Comparison of ENCODE assay signal across 8 cellular contexts in the genomic region with DNA sequence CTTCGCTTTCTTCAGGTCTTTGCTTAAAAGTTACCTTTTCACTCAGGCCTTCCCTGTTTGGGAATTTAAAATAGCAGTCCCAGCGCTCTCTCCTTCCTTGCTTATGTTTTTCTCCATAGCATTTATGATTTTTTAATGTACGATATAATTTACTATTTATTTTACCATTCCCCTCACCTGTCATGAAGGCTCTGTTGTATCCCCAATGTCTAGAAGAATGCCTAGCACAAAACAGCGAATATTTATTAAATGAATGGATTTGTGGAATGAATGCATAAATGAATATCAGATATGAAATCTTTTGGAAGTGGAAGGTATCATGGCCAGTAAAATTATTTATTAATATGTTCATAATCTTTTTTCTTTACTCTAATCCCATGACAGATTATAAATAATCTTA. TPM values are rescaled to one million over a fixed set of nuclear protein-coding genes. Genes with fewer than 3 reads are reported as not detected.
DNase-seq lines count a peak whose midpoint lies in the region; ATAC-seq and TF ChIP-seq lines count a peak whose summit lies in the region.

No MANE protein-coding gene starts in this region.

- WGBS in psoas muscle, 3 donors = 66 to 71% (median 67%) methylated on average over 4 of the region's 4 CpGs

- no peaks in the 10 kb centered on the region for H3K9me3 Mint-ChIP-seq in Calu3 (ENCODE audit: low read depth, unreplicated experiment)

- H3K79me2 ChIP-seq in fibroblast of lung (ENCODE audit: control insufficient read depth, insufficient read depth, low read length) = peaks cover 22% of the 10 kb centered on the region

- H3K36me3 ChIP-seq in Panc1 (ENCODE audit: control insufficient read depth, insufficient read depth, low read length) (peaks cover 2% of the 10 kb centered on the region; the same call in 1 of the 2 replicates), fibroblast of lung (ENCODE audit: control insufficient read depth, insufficient read depth, low read length) (no peaks in the 10 kb centered on the region), psoas muscle (ENCODE audit: insufficient read depth in 1 of 2, low read depth in 1 of 2) (no peaks in the 10 kb centered on the region)

- peak overlapping the region; percentile 15 for H3K4me2 ChIP-seq in fibroblast of lung (ENCODE audit: extremely low read depth, insufficient read depth, low read length)

- BruUV-seq in Calu3 (replicated peaks; lab: Mats Ljungman, UMichigan) (no TSS peak), Panc1 (replicated peaks; lab: Mats Ljungman, UMichigan) (no TSS peak)

- no peaks in the 10 kb centered on the region for H4K20me1 ChIP-seq in fibroblast of lung (ENCODE audit: control insufficient read depth, extremely low read depth, insufficient read depth, low read length)

- H3K4me1 ChIP-seq in Panc1 (ENCODE audit: control insufficient read depth, insufficient read depth, low read length) (peaks cover 37% of the 10 kb centered on the region), fibroblast of lung (ENCODE audit: control insufficient read depth, extremely low read depth, insufficient read depth, low read length) (peaks cover 4% of the 10 kb centered on the region), psoas muscle (peaks cover 41% of the 10 kb centered on the region)

- H3K9me3 ChIP-seq in Panc1 (ENCODE audit: control insufficient read depth, insufficient read depth, low read depth, low read length) = no peaks in the 10 kb centered on the region
- no peaks in the 10 kb centered on the region for H3K9me3 ChIP-seq in fibroblast of lung (ENCODE audit: control insufficient read depth, insufficient read depth, low read depth, low read length)
- H3K9me3 ChIP-seq in psoas muscle = no peaks in the 10 kb centered on the region

- H3K27me3 ChIP-seq in Panc1 (ENCODE audit: control insufficient read depth, insufficient read depth, low read length) = no peaks in the 10 kb centered on the region
- H3K27me3 ChIP-seq in fibroblast of lung (ENCODE audit: control insufficient read depth, insufficient read depth, low read length) = no peaks in the 10 kb centered on the region
- H3K27me3 ChIP-seq in psoas muscle (ENCODE audit: insufficient read depth in 3 of 3, low read length in 2 of 3) = no peaks in the 10 kb centered on the region

- CTCF ChIA-PET in Calu3 (lab: Charles Lee) (no interaction called here), Panc1 (lab: Charles Lee) (no interaction called here)

- intact Hi-C loops in Calu3 (cut with micrococcal nuclease; ENCODE audit: unreplicated experiment) = loop anchor here (5.0 kb wide), 1 partner anchor 49 kb away; no protein-coding TSS in a partner anchor
- intact Hi-C loops in Panc1 (cut with micrococcal nuclease; ENCODE audit: unreplicated experiment) = no loop called here
- intact Hi-C loops in psoas muscle (cut with DNase I) = loop anchor here in 1 of 2 donors (5.0 kb wide), 4 partner anchors 46 to 121 kb away; partner anchors contain the start of gene EPS15

- ATAC-seq in Panc1 (no peak), psoas muscle (no peak), HG02884 (IDR thresholded peaks at IDR 0.05; ENCODE audit: unreplicated experiment) (no peak), HG02759 (IDR thresholded peaks at IDR 0.05; ENCODE audit: unreplicated experiment) (no peak)

- H3K27ac ChIP-seq in Panc1 (ENCODE audit: low read length) (peak overlapping the region; percentile 44; the same call in 1 of the 2 replicates), fibroblast of lung (ENCODE audit: insufficient read depth, low read length) (no peak overlapping the region), psoas muscle (peak overlapping the region; percentile 97)

- in situ Hi-C loops in Panc1 (cut with HindIII; ENCODE audit: low pct_unique_long_range_greater_than_20kb, low sequenced_read_pairs) = no loop called here

- H3K9ac ChIP-seq in fibroblast of lung (ENCODE audit: insufficient read depth, low read length) = no peak overlapping the region

- DNase-seq in Calu3 = no peak
- no peak for DNase-seq in Panc1 (ENCODE audit: low read depth, low spot score)
- DNase-seq in fibroblast of lung (ENCODE audit: low read depth in 2 of 2) = no peak
- DNase-seq in psoas muscle = no peak
- no peak for DNase-seq in pons (ENCODE audit: low spot score)
- no peak for DNase-seq in DMS 273 (lab: John Stamatoyannopoulos, UW; ENCODE audit: unreplicated experiment)

- H3K4me1 Mint-ChIP-seq in Calu3 (ENCODE audit: low read depth, unreplicated experiment) = peaks cover 54% of the 10 kb centered on the region

- no peaks in the 10 kb centered on the region for H3K27me3 Mint-ChIP-seq in Calu3 (ENCODE audit: unreplicated experiment)

- POLR2A ChIA-PET in Panc1 (lab: Charles Lee) = no interaction called here

- H3K4me3 ChIP-seq in Panc1 (ENCODE audit: low read depth in 2 of 2, low read length in 2 of 2) = peak overlapping the region; percentile 23 to 26; a peak in 3 of 4 replicates
- H3K4me3 ChIP-seq in fibroblast of lung (replicated peaks in 1 of 4; ENCODE audit: control extremely low read depth in 1 of 4, insufficient read depth in 1 of 4, low read depth in 3 of 4, low read length in 4 of 4) = peak overlapping the region in 2 of 4 experiments; percentile 49 to 93
- peak overlapping the region; percentile 90 for H3K4me3 ChIP-seq in psoas muscle

- H3K27ac Mint-ChIP-seq in Calu3 (ENCODE audit: unreplicated experiment) = no peak overlapping the region

- peaks cover 15% of the 10 kb centered on the region for H3K36me3 Mint-ChIP-seq in Calu3 (ENCODE audit: insufficient read depth, unreplicated experiment)

- no peak overlapping the region for H2AFZ ChIP-seq in fibroblast of lung (ENCODE audit: low read length)

- no peak for TF ChIP-seq CTCF in Calu3 (IDR thresholded peaks at IDR 0.05; ENCODE audit: unreplicated experiment)
- no peak for TF ChIP-seq CTCF in Panc1 (IDR thresholded peaks at IDR 0.05)
- TF ChIP-seq CTCF in fibroblast of lung (conservative IDR thresholded peaks at IDR 0.05 in 1 of 2, IDR thresholded peaks at IDR 0.05 in 1 of 2; ENCODE audit: low read depth in 1 of 2, low read length in 2 of 2) = no peak
- TF ChIP-seq CTCF in psoas muscle (IDR thresholded peaks at IDR 0.05) = no peak

- H3K4me3 Mint-ChIP-seq in Calu3 (ENCODE audit: low read depth, unreplicated experiment) = peak overlapping the region; percentile 97

RNA-seq across cellular contexts. Expression of gene OSBPL9, which starts 0.4 kb away (rescaled TPM):
- total RNA-seq in Calu3 (2022) = 64.4 and 67.6 TPM in 2 replicates
- total RNA-seq in Panc1 (2021; ENCODE audit: unreplicated experiment) = 85.5 TPM
- polyA plus RNA-seq in Panc1 (2012; ENCODE audit: insufficient read length) = 63.5 TPM
- 72.4 and 90.7 TPM in 2 replicates for total RNA-seq in fibroblast of lung
- polyA plus RNA-seq in fibroblast of lung = 41.9 and 62.5 TPM in 2 replicates
- polyA plus RNA-seq in fibroblast of lung (2012) = 26.0 and 34.7 TPM in 2 replicates
- polyA minus RNA-seq in fibroblast of lung (ENCODE audit: low replicate concordance) = 74.0 and 97.1 TPM in 2 replicates
- total RNA-seq in psoas muscle = 100 to 1,000 TPM in 1 of 4 donors, 10 to 100 TPM in 3; 32.5 to 141 (median 52.0) TPM
- polyA plus RNA-seq in psoas muscle = 10 to 100 TPM; 15.6 to 84.8 (median 60.6) TPM
